Comparison of ENCODE assay signal across 14 cellular contexts in the genomic region with DNA sequence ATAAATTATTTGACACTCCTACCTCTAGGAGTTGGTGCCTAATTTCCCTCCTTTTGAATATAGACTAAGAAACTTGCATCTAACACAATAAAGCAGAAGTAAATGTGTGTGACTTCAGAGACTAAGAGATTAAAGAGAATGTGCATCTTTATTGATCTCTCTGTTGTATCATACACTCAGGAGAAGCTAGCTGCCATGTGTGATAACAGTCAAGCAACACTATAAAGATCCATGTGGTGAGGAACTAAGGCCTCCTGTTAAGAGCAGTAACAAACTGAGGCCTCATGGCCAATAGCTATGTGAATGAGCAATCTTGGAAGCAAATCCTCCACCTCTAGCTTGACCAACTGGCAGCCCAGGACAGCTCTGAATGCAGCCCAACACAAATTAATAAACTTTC. TPM values are rescaled to one million over a fixed set of nuclear protein-coding genes. Genes with fewer than 3 reads are reported as not detected.
DNase-seq lines count a peak whose midpoint lies in the region; ATAC-seq, FAIRE-seq and TF ChIP-seq lines count a peak whose summit lies in the region.
"Had no signal": no experiment of that assay in that cellular context is flagged by ENCODE, and none has a peak within 500 bp of the region (broad histone marks: within the 10 kb centered on the region; RNA-seq: fewer than 3 reads in every experiment).

No MANE protein-coding gene starts in this region.

- peak; percentile 8 for DNase-seq in DMS53 (lab: John Stamatoyannopoulos, UW)
- DNase-seq in DMS53 treated with DMSO at 0.1 percent for 48 hours (lab: John Stamatoyannopoulos, UW; ENCODE audit: unreplicated experiment), result no peak
- no peak for DNase-seq in H54 (ENCODE audit: insufficient read length, low spot score)
- peak; percentile 41 for DNase-seq in RKO (ENCODE audit: low spot score)
- no peak for DNase-seq in mesenchymal stem cell
- no peak for DNase-seq in activated CD4-positive, CD25-positive, alpha-beta regulatory T cell treated with anti-CD3 and anti-CD28 coated beads, Interleukin-2, amount 50 U/mL, for 72 hours
- no peak for DNase-seq in CD1c-positive myeloid dendritic cell (ENCODE audit: extremely low spot score)
- DNase-seq: head of caudate nucleus; MG63; ovary; stimulated activated naive CD4-positive, alpha-beta T cell treated with Interleukin-2 at 50 U/mL for 16 hours had no signal

- H4K91ac ChIP-seq in mesenchymal stem cell (ENCODE audit: low read length), result no peak overlapping the region

- no peak overlapping the region for H2BK12ac ChIP-seq in mesenchymal stem cell (ENCODE audit: low read length in 2 of 2)

- no peak overlapping the region for H3K4me3 ChIP-seq in mesenchymal stem cell (ENCODE audit: insufficient read depth in 1 of 2, low read depth in 1 of 2, low read length in 2 of 2)
- H3K4me3 ChIP-seq: MG63, ovary had no signal

- no peak overlapping the region for H3K18ac ChIP-seq in mesenchymal stem cell (ENCODE audit: low read depth in 1 of 2, low read length in 2 of 2)

- H3K27ac ChIP-seq in mesenchymal stem cell (ENCODE audit: low read length, poor library complexity, severe bottlenecking), result no peak overlapping the region
- H3K27ac ChIP-seq: 22Rv1, ovary had no signal

- H2BK15ac ChIP-seq in mesenchymal stem cell (ENCODE audit: low read depth, poor library complexity, severe bottlenecking), result no peak overlapping the region

- peak; percentile 41 for FAIRE-seq in H54 (lab: Jason Lieb, UNC)

- no peak overlapping the region for H2BK120ac ChIP-seq in mesenchymal stem cell (ENCODE audit: low read depth, low read length)

- H2AK5ac ChIP-seq in mesenchymal stem cell (ENCODE audit: low read length, severe bottlenecking), result no peak overlapping the region

- H3K27me3 ChIP-seq in mesenchymal stem cell (ENCODE audit: control insufficient read depth in 1 of 2, insufficient read depth in 1 of 2, low read length in 2 of 2), result no peaks in the 10 kb centered on the region
- H3K27me3 ChIP-seq: MG63, ovary had no signal

- H3K4ac ChIP-seq in mesenchymal stem cell (ENCODE audit: low read depth in 1 of 2, low read length in 2 of 2), result no peak overlapping the region

- no peaks in the 10 kb centered on the region for H3K4me1 ChIP-seq in mesenchymal stem cell (ENCODE audit: control insufficient read depth, insufficient read depth, low read depth, low read length)

- ATAC-seq in HG02870 (IDR thresholded peaks at IDR 0.05; ENCODE audit: unreplicated experiment), result no peak
- ATAC-seq: HCT116 had no signal

- H3K36me3 ChIP-seq in mesenchymal stem cell (ENCODE audit: control insufficient read depth in 1 of 2, insufficient read depth in 2 of 2, low read depth in 1 of 2, low read length in 2 of 2), result no peaks in the 10 kb centered on the region
- H3K36me3 ChIP-seq: ovary had no signal

- no peaks in the 10 kb centered on the region for H3K9me3 ChIP-seq in mesenchymal stem cell (ENCODE audit: control insufficient read depth, low read length)
- H3K9me3 ChIP-seq: MG63, ovary had no signal

- no peak overlapping the region for H3K9ac ChIP-seq in mesenchymal stem cell (ENCODE audit: low read length)

- no peak overlapping the region for H2AFZ ChIP-seq in mesenchymal stem cell (ENCODE audit: low read depth, low read length)

- H2BK5ac ChIP-seq in mesenchymal stem cell (ENCODE audit: low read depth, low read length, poor library complexity, severe bottlenecking), result no peak overlapping the region

- TF ChIP-seq POLR2A in H54 (IDR thresholded peaks at IDR 0.05; ENCODE audit: low read depth, low read length), result no peak

- H3K79me1 ChIP-seq in mesenchymal stem cell (replicated peaks; ENCODE audit: low read length, poor library complexity, severe bottlenecking), result peaks cover 7% of the 10 kb centered on the region

- peak overlapping the region; percentile 0 for H3K4me2 ChIP-seq in mesenchymal stem cell (ENCODE audit: low read length, poor library complexity, severe bottlenecking)

- no peak overlapping the region for H3K23ac ChIP-seq in mesenchymal stem cell (ENCODE audit: low read length in 2 of 2)

- no peak overlapping the region for H3K14ac ChIP-seq in mesenchymal stem cell (ENCODE audit: low read length in 2 of 2)

- H4K8ac ChIP-seq in mesenchymal stem cell (ENCODE audit: low read length), result no peak overlapping the region

RNA-seq across cellular contexts. Expression of a gene that starts 3.4 kb away (rescaled TPM):
- polyA plus RNA-seq in mesenchymal stem cell (2013, experiment 1 of 2), result 5.4 TPM
- 6.2 TPM for polyA plus RNA-seq in mesenchymal stem cell (2013, experiment 2 of 2)

Comparison
In these comparisons a context has a peak if more than half of its experiments do, and no peak if none do; other contexts are left out.
1. DNase-seq: peak in DMS53 (single experiment) and RKO (single experiment); none in DMS53 treated with DMSO at 0.1 percent for 48 hours (single experiment), H54 (single experiment), mesenchymal stem cell (single experiment), activated CD4-positive, CD25-positive, alpha-beta regulatory T cell treated with anti-CD3 and anti-CD28 coated beads, Interleukin-2, amount 50 U/mL, for 72 hours (single experiment) and CD1c-positive myeloid dendritic cell (single experiment).